Comparison of ENCODE assay signal across 28 cellular contexts in the genomic region with DNA sequence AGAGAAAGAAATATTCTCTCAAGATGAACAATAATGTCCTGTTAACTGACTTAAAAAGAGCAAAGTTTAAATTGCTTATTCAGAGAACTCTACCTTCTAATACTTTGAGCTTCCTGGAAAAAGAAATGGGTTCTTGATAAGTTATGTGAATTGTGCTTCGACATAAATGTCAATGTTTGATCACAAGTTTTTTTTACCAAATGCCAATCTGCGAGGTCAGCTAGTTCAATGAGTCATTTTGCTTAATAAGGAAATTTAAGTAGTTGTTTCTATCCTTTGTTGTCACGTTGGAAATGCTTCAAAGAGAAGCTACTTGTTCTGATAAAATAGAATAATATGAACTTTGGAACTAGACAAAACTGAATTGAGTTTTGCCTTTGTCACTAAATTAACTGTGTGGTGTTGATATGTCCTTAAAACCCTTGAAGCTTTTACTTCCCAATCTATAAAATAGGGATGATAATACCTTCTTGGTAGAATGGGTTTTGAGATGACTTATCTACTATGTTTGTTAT.
DNase-seq lines count a peak whose midpoint lies in the region; ATAC-seq, FAIRE-seq and TF ChIP-seq lines count a peak whose summit lies in the region.
"Had no signal": no experiment of that assay in that cellular context is flagged by ENCODE, and none has a peak within 500 bp of the region (broad histone marks: within the 10 kb centered on the region; RNA-seq: fewer than 3 reads in every experiment).

No MANE protein-coding gene starts in this region.

- H3K9ac ChIP-seq in keratinocyte (ENCODE audit: control insufficient read depth, extremely low read depth, insufficient read depth, low read length), result no peak overlapping the region

- H2AFZ ChIP-seq in keratinocyte (ENCODE audit: control insufficient read depth, low read length), result no peak overlapping the region

- no peak for TF ChIP-seq CTCF in bronchial epithelial cell (IDR thresholded peaks at IDR 0.05; ENCODE audit: insufficient read depth, low read length, severe bottlenecking)
- no peak for TF ChIP-seq CTCF in keratinocyte (optimal IDR thresholded peaks at IDR 0.05 in 1 of 3, IDR thresholded peaks at IDR 0.05 in 1 of 3, conservative IDR thresholded peaks at IDR 0.05 in 1 of 3; ENCODE audit: extremely low read depth in 1 of 3, insufficient read depth in 2 of 3, low read length in 3 of 3)
- no peak for TF ChIP-seq CTCF in pancreas (IDR thresholded peaks at IDR 0.05)
- TF ChIP-seq CTCF in MCF 10A (IDR thresholded peaks at IDR 0.05; ENCODE audit: unreplicated experiment), result no peak

- no peak overlapping the region for H3K4me3 ChIP-seq in bronchial epithelial cell (ENCODE audit: low read depth, low read length)
- no peak overlapping the region for H3K4me3 ChIP-seq in keratinocyte (ENCODE audit: control insufficient read depth in 2 of 3, extremely low read depth in 1 of 3, insufficient read depth in 2 of 3, low read depth in 1 of 3, low read length in 3 of 3)
- H3K4me3 ChIP-seq in pancreas, result no peak overlapping the region
- H3K4me3 ChIP-seq: lower lobe of right lung, MG63, suprapubic skin, upper lobe of left lung had no signal

- H3K36me3 Mint-ChIP-seq in MCF 10A (ENCODE audit: insufficient read depth, unreplicated experiment), result peaks cover 6% of the 10 kb centered on the region
- H3K36me3 Mint-ChIP-seq: CD4-positive, CD25-positive, alpha-beta regulatory T cell had no signal

- no peak overlapping the region for H3K4me2 ChIP-seq in keratinocyte (ENCODE audit: control insufficient read depth, extremely low read depth, insufficient read depth, low read depth, low read length)

- H3K9me3 ChIP-seq in keratinocyte (ENCODE audit: control insufficient read depth, low read depth, low read length) (peaks cover 4% of the 10 kb centered on the region), pancreas (no peaks in the 10 kb centered on the region)
- H3K9me3 ChIP-seq: lower lobe of right lung, MG63 had no signal

- H3K27ac ChIP-seq in keratinocyte (ENCODE audit: control insufficient read depth, insufficient read depth, low read length) (no peak overlapping the region), pancreas (peak overlapping the region in 2 of 4 donors; percentile 48 to 71)
- H3K27ac ChIP-seq: lower lobe of right lung, suprapubic skin, upper lobe of left lung, WERI-Rb-1 had no signal

- no peak overlapping the region for H3K4me3 Mint-ChIP-seq in MCF 10A (ENCODE audit: unreplicated experiment)
- H3K4me3 Mint-ChIP-seq: CD4-positive, CD25-positive, alpha-beta regulatory T cell; natural killer cell had no signal

- H3K4me1 ChIP-seq in keratinocyte (ENCODE audit: control insufficient read depth, extremely low read depth, insufficient read depth, low read length), result no peaks in the 10 kb centered on the region
- peaks cover 0 to 18% (median 10%) of the 10 kb centered on the region in 3 donors for H3K4me1 ChIP-seq in pancreas
- H3K4me1 ChIP-seq: lower lobe of right lung, suprapubic skin, upper lobe of left lung had no signal

- BruUV-seq in MCF 10A (replicated peaks; lab: Mats Ljungman, UMichigan), result no TSS peak

- intact Hi-C loops in pancreas (cut with DNase I) (no loop called here), MCF 10A (cut with micrococcal nuclease) (no loop called here)

- DNase-seq in COLO829 (ENCODE audit: low spot score) (peak; percentile 82), bronchial epithelial cell (ENCODE audit: low read depth) (peak; percentile 66), keratinocyte (ENCODE audit: low read depth, low spot score) (no peak), pancreas (no peak), NCI-H82 treated with DMSO at 0.1 percent for 48 hours (lab: John Stamatoyannopoulos, UW; ENCODE audit: unreplicated experiment) (no peak), UCSD-AML1 (lab: John Stamatoyannopoulos, UW; ENCODE audit: unreplicated experiment) (no peak), MCF 10A (ENCODE audit: unreplicated experiment) (no peak), SK-N-DZ (ENCODE audit: low spot score) (no peak)
- DNase-seq: activated CD4-positive, alpha-beta T cell treated with anti-CD3 and anti-CD28 coated beads for 48 hours; activated naive CD4-positive, alpha-beta T cell treated with anti-CD3 and anti-CD28 coated beads, Interleukin-2, amount 50 U/mL, for 16 hours; AML-193; CD4-positive, CD25-positive, alpha-beta regulatory T cell; GOT3; KBM-7; lower lobe of right lung; MG63; midbrain; natural killer cell; NCI-H1105 treated with DMSO at 0.1 percent for 48 hours; NCI-H187 treated with DMSO at 0.1 percent for 48 hours; NCI-H524 treated with DMSO at 0.1 percent for 48 hours; nucleus accumbens; stimulated activated naive CD4-positive, alpha-beta T cell; upper lobe of left lung; WERI-Rb-1 had no signal

- FAIRE-seq in bronchial epithelial cell (lab: Jason Lieb, UNC) (no peak), keratinocyte (lab: Jason Lieb, UNC) (peak; percentile 34), pancreas (lab: Jason Lieb, UNC) (peak; percentile 67)

- CTCF ChIA-PET in MCF 10A (lab: Yijun Ruan, JAX), result interaction anchor here (0.6 to 1.2 kb wide), 5 partner anchors 10 to 642 kb away, joined by 3 to 4 read pairs (median 3); a partner anchor contains a TSS

- H3K4me1 Mint-ChIP-seq in MCF 10A (ENCODE audit: insufficient read depth, unreplicated experiment), result no peaks in the 10 kb centered on the region
- H3K4me1 Mint-ChIP-seq: CD4-positive, CD25-positive, alpha-beta regulatory T cell; natural killer cell had no signal

- 15% methylated on average over 3 of the region's 3 CpGs for WGBS in pancreas, 2 donors

- H3K9me1 ChIP-seq in keratinocyte (ENCODE audit: control insufficient read depth, extremely low read depth, insufficient read depth, low read length), result no peaks in the 10 kb centered on the region

- H3K27me3 ChIP-seq in bronchial epithelial cell (ENCODE audit: control insufficient read depth, insufficient read depth, low read length), result no peaks in the 10 kb centered on the region
- no peaks in the 10 kb centered on the region for H3K27me3 ChIP-seq in keratinocyte (ENCODE audit: control insufficient read depth, extremely low read depth, insufficient read depth, low read length)
- no peaks in the 10 kb centered on the region for H3K27me3 ChIP-seq in pancreas
- H3K27me3 ChIP-seq: MG63, suprapubic skin, upper lobe of left lung had no signal

- POLR2A ChIA-PET in MCF 10A (lab: Yijun Ruan, JAX), result interaction anchor here (0.5 to 6.7 kb wide), 10 partner anchors 11 to 642 kb away, joined by 3 to 32 read pairs (median 8); a partner anchor contains a TSS

- H3K27me3 Mint-ChIP-seq in MCF 10A (ENCODE audit: insufficient read depth, unreplicated experiment), result no peaks in the 10 kb centered on the region
- H3K27me3 Mint-ChIP-seq: CD4-positive, CD25-positive, alpha-beta regulatory T cell had no signal

- H3K36me3 ChIP-seq in bronchial epithelial cell (ENCODE audit: control insufficient read depth, insufficient read depth, low read length) (no peaks in the 10 kb centered on the region), keratinocyte (ENCODE audit: control insufficient read depth in 2 of 2, extremely low read depth in 1 of 2, insufficient read depth in 2 of 2, low read length in 2 of 2) (no peaks in the 10 kb centered on the region), pancreas (no peaks in the 10 kb centered on the region)
- H3K36me3 ChIP-seq: lower lobe of right lung, MG63, suprapubic skin, upper lobe of left lung, WERI-Rb-1 had no signal

- H4K20me1 ChIP-seq in keratinocyte (ENCODE audit: control insufficient read depth, extremely low read depth, insufficient read depth, low read length), result no peaks in the 10 kb centered on the region

- H3K79me2 ChIP-seq in keratinocyte (ENCODE audit: control insufficient read depth, insufficient read depth, low read length), result no peaks in the 10 kb centered on the region

- peak; percentile 48 to 87 (median 80) for ATAC-seq in pancreas
- ATAC-seq: natural killer cell, Right ventricle myocardium inferior had no signal

- H3K27ac Mint-ChIP-seq in MCF 10A (ENCODE audit: low read depth, unreplicated experiment), result no peak overlapping the region
- H3K27ac Mint-ChIP-seq: activated T-helper 2 cell treated with anti-CD3 and anti-CD28 coated beads, Interferon-gamma antibody, Interleukin-2, Interleukin-4, amounts not matched to agents 10 μg/mL and 5 μg/mL and 100 μg/mL, durations not matched to agents 14 hours and 24 hours and 36 hours; CD4-positive, CD25-positive, alpha-beta regulatory T cell; natural killer cell had no signal

- H3K9me3 Mint-ChIP-seq in MCF 10A (ENCODE audit: unreplicated experiment), result peaks cover 14% of the 10 kb centered on the region

- dilution Hi-C loops in keratinocyte (cut with MboI; ENCODE audit: extremely low pct_ligation_motif_present, low sequenced_read_pairs), result no loop called here

Comparison
In these comparisons a context has a peak if more than half of its experiments do, and no peak if none do; other contexts are left out.
1. DNase-seq: peak in COLO829 (single experiment) and bronchial epithelial cell (single experiment); none in keratinocyte (single experiment), pancreas (0 of 6), NCI-H82 treated with DMSO at 0.1 percent for 48 hours (single experiment), UCSD-AML1 (single experiment), MCF 10A (single experiment) and SK-N-DZ (single experiment).